ENCODE assay signal across 9 cellular contexts in the genomic region with DNA sequence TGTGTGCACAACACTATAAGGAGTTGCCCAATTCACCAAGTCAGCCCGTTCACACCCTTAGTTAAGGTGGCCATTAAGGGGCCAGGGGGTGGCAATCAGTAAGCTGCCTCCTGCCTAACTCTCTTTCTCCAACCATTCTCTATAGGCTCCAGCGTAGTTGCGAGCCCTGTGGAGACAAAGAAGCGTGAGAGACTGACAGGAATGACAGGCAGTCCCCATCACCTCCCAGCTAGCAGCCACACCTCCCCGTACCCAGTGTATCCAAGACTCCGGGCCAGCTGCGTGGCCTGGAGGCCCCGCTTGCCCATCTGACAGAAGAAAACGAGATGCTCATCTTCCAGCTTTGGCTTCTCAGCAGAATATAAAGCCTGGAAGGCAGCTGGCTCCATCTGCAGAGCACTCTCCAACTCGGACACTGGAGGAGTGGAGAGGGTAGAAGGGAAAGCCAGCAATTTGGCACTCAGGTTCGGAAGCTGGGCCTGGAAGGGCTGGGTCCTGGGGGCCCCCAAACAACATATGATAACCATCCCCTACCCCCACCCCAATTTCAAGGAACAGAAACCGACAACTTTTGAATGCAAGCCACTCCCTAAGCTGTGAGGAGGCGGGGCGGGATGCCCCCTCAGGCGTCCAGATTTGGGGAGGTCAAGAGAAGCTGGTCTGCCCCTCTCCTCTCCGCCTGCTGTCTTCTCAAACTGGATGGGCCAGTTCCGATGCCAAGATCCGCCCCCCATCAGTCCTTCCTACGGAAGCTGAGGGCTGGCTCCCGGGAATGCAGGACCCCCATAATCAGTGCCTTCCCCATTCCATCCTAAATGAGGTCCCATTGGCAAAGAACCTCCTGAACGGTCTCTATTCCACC. TPM values are rescaled to one million over a fixed set of nuclear protein-coding genes. Genes with fewer than 3 reads are reported as not detected.
DNase-seq lines count a peak whose midpoint lies in the region; ATAC-seq and TF ChIP-seq lines count a peak whose summit lies in the region.
"Had no signal": no experiment of that assay in that cellular context is flagged by ENCODE, and none has a peak within 500 bp of the region (broad histone marks: within the 10 kb centered on the region; RNA-seq: fewer than 3 reads in every experiment).

No MANE protein-coding gene starts in this region.

- ATAC-seq in memory B cell (ENCODE audit: low read depth) (no peak), aorta (ENCODE audit: low FRiP score) (no peak)

- peaks cover 19% of the 10 kb centered on the region for H3K36me3 Mint-ChIP-seq in activated naive CD4-positive, alpha-beta T cell treated with anti-CD3 and anti-CD28 coated beads for 36 hours (ENCODE audit: low read depth)
- H3K36me3 Mint-ChIP-seq in MCF 10A (ENCODE audit: insufficient read depth, unreplicated experiment) (peaks cover 33% of the 10 kb centered on the region), memory B cell (peaks cover 25% of the 10 kb centered on the region)

- BruUV-seq in MCF 10A (replicated peaks; lab: Mats Ljungman, UMichigan) = no TSS peak

- no peak for TF ChIP-seq CTCF in MCF 10A (IDR thresholded peaks at IDR 0.05; ENCODE audit: unreplicated experiment)

- H3K4me1 Mint-ChIP-seq in activated naive CD4-positive, alpha-beta T cell treated with anti-CD3 and anti-CD28 coated beads for 36 hours (ENCODE audit: low read depth) = peaks cover 40% of the 10 kb centered on the region
- H3K4me1 Mint-ChIP-seq in MCF 10A (ENCODE audit: insufficient read depth, unreplicated experiment) = peaks cover 20% of the 10 kb centered on the region
- H3K4me1 Mint-ChIP-seq in memory B cell = peaks cover 26% of the 10 kb centered on the region

- H3K27ac Mint-ChIP-seq in activated naive CD4-positive, alpha-beta T cell treated with anti-CD3 and anti-CD28 coated beads for 36 hours = no peak overlapping the region
- H3K27ac Mint-ChIP-seq in MCF 10A (ENCODE audit: low read depth, unreplicated experiment) (peak overlapping the region; percentile 76), memory B cell (peak overlapping the region; percentile 82)

- no peaks in the 10 kb centered on the region for H3K27me3 Mint-ChIP-seq in activated naive CD4-positive, alpha-beta T cell treated with anti-CD3 and anti-CD28 coated beads for 36 hours (ENCODE audit: low read depth)
- H3K27me3 Mint-ChIP-seq in MCF 10A (ENCODE audit: insufficient read depth, unreplicated experiment) (no peaks in the 10 kb centered on the region), memory B cell (no peaks in the 10 kb centered on the region)

- CTCF ChIA-PET in activated naive CD4-positive, alpha-beta T cell treated with anti-CD3 and anti-CD28 coated beads for 36 hours (lab: Charles Lee) = interaction anchor here (0.8 to 11.2 kb wide), 6 partner anchors 17 to 59 kb away, joined by 3 to 135 read pairs (median 4); a partner anchor contains a TSS
- CTCF ChIA-PET in MCF 10A (lab: Yijun Ruan, JAX) = interaction anchor here (0.5 to 7.0 kb wide), 11 partner anchors 9 to 106 kb away, joined by 3 to 89 read pairs (median 4); a partner anchor contains a TSS

- no peak overlapping the region for H3K27ac ChIP-seq in aorta (ENCODE audit: low read depth in 1 of 2, low read length in 2 of 2)

- H3K4me1 ChIP-seq in aorta (ENCODE audit: control insufficient read depth in 1 of 2, insufficient read depth in 2 of 2, low read length in 2 of 2) = no peaks in the 10 kb centered on the region

- DNase-seq in activated naive CD4-positive, alpha-beta T cell treated with anti-CD3 and anti-CD28 coated beads for 36 hours = no peak
- no peak for DNase-seq in activated naive CD4-positive, alpha-beta T cell (lab: John Stamatoyannopoulos, UW)
- DNase-seq in MCF 10A (ENCODE audit: unreplicated experiment) (no peak), memory B cell (ENCODE audit: low spot score in 2 of 2) (no peak), ureter (ENCODE audit: low spot score) (peak; percentile 55), aorta (no peak)
- no peak for DNase-seq in activated CD4-positive, CD25-positive, alpha-beta regulatory T cell (lab: John Stamatoyannopoulos, UW)
- DNase-seq in stimulated activated CD8-positive, alpha-beta memory T cell treated with anti-CD3 and anti-CD28 coated beads, Interleukin-4, amount 100 ng/mL, for 48 hours = no peak

- no peaks in the 10 kb centered on the region for H3K27me3 ChIP-seq in aorta (ENCODE audit: control insufficient read depth in 1 of 2, insufficient read depth in 2 of 2, low read length in 1 of 2)

- H3K4me3 ChIP-seq in aorta (ENCODE audit: low read length in 2 of 2) = no peak overlapping the region

- no peaks in the 10 kb centered on the region for H3K9me3 Mint-ChIP-seq in activated naive CD4-positive, alpha-beta T cell treated with anti-CD3 and anti-CD28 coated beads for 36 hours
- H3K9me3 Mint-ChIP-seq in MCF 10A (ENCODE audit: unreplicated experiment) (no peaks in the 10 kb centered on the region), memory B cell (no peaks in the 10 kb centered on the region)

- H3K36me3 ChIP-seq in aorta (ENCODE audit: control insufficient read depth in 1 of 2, insufficient read depth in 2 of 2, low read length in 1 of 2) = peaks cover 4 to 11% of the 10 kb centered on the region in 2 donors

- no peaks in the 10 kb centered on the region for H3K9me3 ChIP-seq in aorta (ENCODE audit: control insufficient read depth, low read length)

- intact Hi-C loops in activated naive CD4-positive, alpha-beta T cell treated with anti-CD3 and anti-CD28 coated beads for 36 hours (cut with micrococcal nuclease) = loop anchor here (1.0 to 2.0 kb wide), 3 partner anchors 17 to 60 kb away; a partner anchor contains a TSS
- intact Hi-C loops in MCF 10A (cut with micrococcal nuclease) = no loop called here
- intact Hi-C loops in aorta (cut with DNase I) = no loop called here

- peak overlapping the region; percentile 88 for H3K4me3 Mint-ChIP-seq in activated naive CD4-positive, alpha-beta T cell treated with anti-CD3 and anti-CD28 coated beads for 36 hours
- H3K4me3 Mint-ChIP-seq in MCF 10A (ENCODE audit: unreplicated experiment) (peak overlapping the region; percentile 81), memory B cell (peak overlapping the region; percentile 84)

- 72 to 76% methylated on average over 21 of the region's 21 CpGs for WGBS in aorta, 2 donors

- POLR2A ChIA-PET in MCF 10A (lab: Yijun Ruan, JAX) = interaction anchor here (0.9 to 4.5 kb wide), 10 partner anchors 7 to 128 kb away, joined by 3 to 107 read pairs (median 5); a partner anchor contains a TSS

RNA-seq across cellular contexts. Expression of a gene that starts 0.9 kb away (rescaled TPM):
- 10 to 100 TPM; 50.3 to 51.5 TPM for total RNA-seq in activated naive CD4-positive, alpha-beta T cell treated with anti-CD3 and anti-CD28 coated beads for 36 hours
- total RNA-seq in MCF 10A (2022) (35.2 and 48.0 TPM in 2 replicates), ureter (79.8 TPM), aorta (10 to 100 TPM in 1 of 2 donors, 1 to 10 TPM in 1; 9.1 to 12.5 TPM)
- 10 to 100 TPM; 13.2 to 31.9 TPM for polyA plus RNA-seq in aorta

RNA-seq across cellular contexts. Expression of a gene that starts 7.9 kb away (rescaled TPM):
- total RNA-seq in activated naive CD4-positive, alpha-beta T cell treated with anti-CD3 and anti-CD28 coated beads for 36 hours = 10 to 100 TPM; 43.7 to 44.2 TPM
- total RNA-seq in MCF 10A (2022) (48.8 and 52.8 TPM in 2 replicates), ureter (70.7 TPM), aorta (10 to 100 TPM; 42.2 to 67.0 TPM)
- polyA plus RNA-seq in aorta = 100 to 1,000 TPM in 1 of 2 donors, 10 to 100 TPM in 1; 33.8 to 124 TPM

RNA-seq across cellular contexts. Expression of a gene that starts 16.9 kb away (rescaled TPM):
- 10 to 100 TPM; 26.0 to 26.9 TPM for total RNA-seq in activated naive CD4-positive, alpha-beta T cell treated with anti-CD3 and anti-CD28 coated beads for 36 hours
- total RNA-seq in MCF 10A (2022) (73.6 and 76.8 TPM in 2 replicates), ureter (166 TPM), aorta (10 to 100 TPM; 21.7 to 26.0 TPM)
- polyA plus RNA-seq in aorta = 1 to 10 TPM; 2.4 to 8.0 TPM

RNA-seq across cellular contexts. Expression of a gene that starts 31.8 kb away (rescaled TPM):
- total RNA-seq in activated naive CD4-positive, alpha-beta T cell treated with anti-CD3 and anti-CD28 coated beads for 36 hours = 100 to 1,000 TPM; 104 to 106 TPM
- total RNA-seq in MCF 10A (2022) = 0.34 and 0.58 TPM in 2 replicates
- 12.1 TPM for total RNA-seq in ureter
- 10 to 100 TPM; 14.7 to 20.5 TPM for total RNA-seq in aorta
- polyA plus RNA-seq in aorta = 10 to 100 TPM in 1 of 2 donors, 1 to 10 TPM in 1; 1.3 to 12.1 TPM
- total RNA-seq: LHCN-M2 had no signal

RNA-seq across cellular contexts. Expression of a gene that starts 51.5 kb away (rescaled TPM):
- total RNA-seq in activated naive CD4-positive, alpha-beta T cell treated with anti-CD3 and anti-CD28 coated beads for 36 hours = not detected
- total RNA-seq in MCF 10A (2022) = 7.0 and 11.2 TPM in 2 replicates
- 75.6 TPM for total RNA-seq in ureter
- total RNA-seq in aorta = under 1 TPM; 0.24 to 0.26 TPM
- not detected for polyA plus RNA-seq in aorta
- total RNA-seq: LHCN-M2 had no signal
